ENCODE assay signal across 11 cellular contexts in the genomic region with DNA sequence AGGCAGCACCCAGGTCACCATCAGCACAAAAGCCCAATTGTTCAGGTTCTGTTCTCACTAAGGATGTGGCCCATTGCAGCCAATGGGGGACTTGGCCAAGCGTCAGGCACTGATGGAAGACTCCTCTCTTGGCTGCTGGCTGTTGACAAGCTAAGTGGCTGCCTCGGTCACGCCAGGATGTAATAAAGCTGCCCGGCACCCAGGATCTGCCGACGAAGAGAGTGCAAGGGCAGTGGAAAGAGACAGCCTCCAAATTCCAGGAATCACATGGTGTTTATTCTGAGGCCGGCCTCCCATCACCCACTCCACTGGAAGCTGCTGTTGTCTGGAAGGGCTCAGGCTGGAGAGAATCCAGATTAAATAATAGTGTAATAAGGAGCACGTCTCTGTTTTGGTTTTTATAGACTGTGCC.
DNase-seq lines count a peak whose midpoint lies in the region; FAIRE-seq and TF ChIP-seq lines count a peak whose summit lies in the region.
"Had no signal": no experiment of that assay in that cellular context is flagged by ENCODE, and none has a peak within 500 bp of the region (broad histone marks: within the 10 kb centered on the region; RNA-seq: fewer than 3 reads in every experiment).

No MANE protein-coding gene starts in this region.

- intact Hi-C loops in sigmoid colon (cut with DNase I): loop anchor here (5.0 kb wide), 1 partner anchor 76 kb away; no protein-coding TSS in a partner anchor
- intact Hi-C loops in esophagus squamous epithelium (cut with DNase I): no loop called here

- TF ChIP-seq CTCF in astrocyte (IDR thresholded peaks at IDR 0.05; ENCODE audit: insufficient read depth, low read depth, low read length) (no peak), sigmoid colon (IDR thresholded peaks at IDR 0.05) (no peak), GM13977 (IDR thresholded peaks at IDR 0.05; ENCODE audit: extremely low read depth, insufficient read depth, missing control alignments) (no peak), esophagus squamous epithelium (IDR thresholded peaks at IDR 0.05) (no peak)

- peaks cover 5% of the 10 kb centered on the region for H3K27me3 Mint-ChIP-seq in astrocyte (ENCODE audit: low read depth, unreplicated experiment)
- H3K27me3 Mint-ChIP-seq: stimulated activated naive CD8-positive, alpha-beta T cell treated with anti-CD3 and anti-CD28 coated beads, Interleukin-15, Interleukin-2, amounts not matched to agents 100 ng/mL and 50 ng/mL, for 24 hours had no signal

- DNase-seq in GM03348 (ENCODE audit: low spot score): peak; percentile 70
- DNase-seq in astrocyte (ENCODE audit: low read depth): peak; percentile 45
- DNase-seq in hepatic stellate cell (ENCODE audit: low spot score): peak; percentile 71
- DNase-seq in sigmoid colon: peak; percentile 88
- DNase-seq in GM13977 (ENCODE audit: low spot score): no peak
- no peak for DNase-seq in esophagus squamous epithelium (lab: John Stamatoyannopoulos, UW)
- DNase-seq in DMS53 treated with DMSO at 0.1 percent for 48 hours (lab: John Stamatoyannopoulos, UW; ENCODE audit: unreplicated experiment): no peak
- DNase-seq in activated CD8-positive, alpha-beta memory T cell treated with anti-CD3 and anti-CD28 coated beads, Interleukin-2, amount 50 U/mL, for 4 hours: no peak

- H3K36me3 ChIP-seq in astrocyte (ENCODE audit: insufficient read depth, low read length) (no peaks in the 10 kb centered on the region), sigmoid colon (no peaks in the 10 kb centered on the region), esophagus squamous epithelium (no peaks in the 10 kb centered on the region)

- TF ChIP-seq POLR2A in sigmoid colon (IDR thresholded peaks at IDR 0.05): no peak
- no peak for TF ChIP-seq POLR2A in esophagus squamous epithelium (IDR thresholded peaks at IDR 0.05)

- H3K27me3 ChIP-seq in astrocyte (ENCODE audit: insufficient read depth, low read length) (no peaks in the 10 kb centered on the region), sigmoid colon (no peaks in the 10 kb centered on the region), esophagus squamous epithelium (no peaks in the 10 kb centered on the region)

- no peaks in the 10 kb centered on the region for H3K4me1 Mint-ChIP-seq in astrocyte (ENCODE audit: low read depth, unreplicated experiment)

- no peak overlapping the region for H3K4me3 ChIP-seq in astrocyte (ENCODE audit: insufficient read depth, low read depth, low read length)
- no peak overlapping the region for H3K4me3 ChIP-seq in sigmoid colon
- no peak overlapping the region for H3K4me3 ChIP-seq in esophagus squamous epithelium
- H3K4me3 ChIP-seq: K562 had no signal

- H3K79me2 ChIP-seq in astrocyte (ENCODE audit: insufficient read depth, low read length): no peaks in the 10 kb centered on the region
- H3K79me2 ChIP-seq: parathyroid adenoma had no signal

- no peak overlapping the region for H3K4me3 Mint-ChIP-seq in astrocyte (ENCODE audit: unreplicated experiment)
- H3K4me3 Mint-ChIP-seq: stimulated activated naive CD8-positive, alpha-beta T cell treated with anti-CD3 and anti-CD28 coated beads, Interleukin-15, Interleukin-2, amounts not matched to agents 100 ng/mL and 50 ng/mL, for 24 hours had no signal

- no peaks in the 10 kb centered on the region for H3K36me3 Mint-ChIP-seq in astrocyte (ENCODE audit: low read depth, unreplicated experiment)

- peak in 2 of 4 donors; percentile 44 to 70 for TF ChIP-seq EP300 in sigmoid colon (IDR thresholded peaks at IDR 0.05)

- no peaks in the 10 kb centered on the region for H4K20me1 ChIP-seq in astrocyte (ENCODE audit: insufficient read depth, low read length)

- H3K9me3 Mint-ChIP-seq in astrocyte (ENCODE audit: unreplicated experiment): no peaks in the 10 kb centered on the region

- H2AFZ ChIP-seq in astrocyte (ENCODE audit: low read depth, low read length): peak overlapping the region; percentile 33
- H2AFZ ChIP-seq: parathyroid adenoma had no signal

- H3K4me2 ChIP-seq in astrocyte (ENCODE audit: low read length): peak overlapping the region; percentile 20

- in situ Hi-C loops in GM13977 (cut with MboI; ENCODE audit: low pct_unique_long_range_greater_than_20kb, low sequenced_read_pairs, unreplicated experiment): no loop called here

- no peak overlapping the region for H3K27ac Mint-ChIP-seq in astrocyte (ENCODE audit: unreplicated experiment)
- H3K27ac Mint-ChIP-seq: stimulated activated naive CD8-positive, alpha-beta T cell treated with anti-CD3 and anti-CD28 coated beads, Interleukin-15, Interleukin-2, amounts not matched to agents 100 ng/mL and 50 ng/mL, for 24 hours had no signal

- H3K9me3 ChIP-seq in astrocyte (ENCODE audit: insufficient read depth, low read depth, low read length): no peaks in the 10 kb centered on the region
- H3K9me3 ChIP-seq in sigmoid colon: peaks cover 0 to 2% (median 0%) of the 10 kb centered on the region in 4 donors
- no peaks in the 10 kb centered on the region for H3K9me3 ChIP-seq in esophagus squamous epithelium

- H3K4me1 ChIP-seq in astrocyte (ENCODE audit: insufficient read depth, low read length) (peaks cover 6% of the 10 kb centered on the region), sigmoid colon (peaks cover 0 to 14% (median 3%) of the 10 kb centered on the region in 4 donors), esophagus squamous epithelium (no peaks in the 10 kb centered on the region)
- H3K4me1 ChIP-seq: parathyroid adenoma had no signal

- FAIRE-seq in astrocyte (lab: Jason Lieb, UNC): no peak
- FAIRE-seq: K562 had no signal

- no peak overlapping the region for H3K9ac ChIP-seq in astrocyte (ENCODE audit: low read length)
- H3K9ac ChIP-seq: parathyroid adenoma had no signal

- H3K27ac ChIP-seq in astrocyte (ENCODE audit: low read depth, low read length) (no peak overlapping the region), sigmoid colon (peak overlapping the region in 2 of 4 donors; percentile 46 to 59), esophagus squamous epithelium (no peak overlapping the region)
- H3K27ac ChIP-seq: parathyroid adenoma had no signal

- 14 to 40% methylated on average over 8 of the region's 8 CpGs for WGBS in sigmoid colon, 2 donors
- 40 to 50% methylated on average over 5 to 6 of the region's 8 CpGs for WGBS in esophagus squamous epithelium, 2 donors

Comparison
In these comparisons a context has a peak if more than half of its experiments do, and no peak if none do; other contexts are left out.
1. DNase-seq: peak in GM03348 (single experiment), astrocyte (single experiment), hepatic stellate cell (single experiment) and sigmoid colon (single experiment); none in GM13977 (single experiment), esophagus squamous epithelium (single experiment), DMS53 treated with DMSO at 0.1 percent for 48 hours (single experiment) and activated CD8-positive, alpha-beta memory T cell treated with anti-CD3 and anti-CD28 coated beads, Interleukin-2, amount 50 U/mL, for 4 hours (single experiment).